In genomic region chr14:50232276-50232642, GRCh38 we compare ENCODE assay signal across 8 cellular contexts. TPM values are rescaled to one million over a fixed set of nuclear protein-coding genes. Genes with fewer than 3 reads are reported as not detected.
DNase-seq lines count a peak whose midpoint lies in the region; ATAC-seq and TF ChIP-seq lines count a peak whose summit lies in the region.

No MANE protein-coding gene starts in this region.

- peaks cover 32% of the 10 kb centered on the region for H3K4me1 Mint-ChIP-seq in activated B cell treated with CpG ODN at 0.5 μM for 24 hours

- no peak for ATAC-seq in activated B cell treated with CpG ODN at 0.5 μM for 24 hours (ENCODE audit: low read depth)
- ATAC-seq in left ventricle myocardium superior, result peak; percentile 6

- H3K27ac Mint-ChIP-seq in activated B cell treated with CpG ODN at 0.5 μM for 24 hours, result peak overlapping the region; percentile 76

- POLR2A ChIA-PET in activated B cell treated with CpG ODN at 0.5 μM for 24 hours (lab: Charles Lee), result interaction anchor here (0.6 to 2.3 kb wide), 9 partner anchors 36 to 598 kb away, joined by 3 to 17 read pairs (median 5); partner anchors contain the start of genes DMAC2L, KLHDC2, L2HGDH and NEMF

- intact Hi-C loops in activated B cell treated with CpG ODN at 0.5 μM for 24 hours (cut with micrococcal nuclease) (loop anchor here (5.0 to 10.0 kb wide), 3 partner anchors 257 to 610 kb away; partner anchors contain the start of genes KLHDC1, MGAT2 and RPL36AL), left ventricle myocardium superior (cut with micrococcal nuclease) (no loop called here)

- peaks cover 8% of the 10 kb centered on the region for H3K36me3 Mint-ChIP-seq in activated B cell treated with CpG ODN at 0.5 μM for 24 hours (ENCODE audit: low read depth)

- H3K9me3 Mint-ChIP-seq in activated B cell treated with CpG ODN at 0.5 μM for 24 hours, result peaks cover 2% of the 10 kb centered on the region

- no peak for TF ChIP-seq CTCF in HFF-Myc (IDR thresholded peaks at IDR 0.05; ENCODE audit: low read depth, low read length, missing control alignments)
- TF ChIP-seq CTCF in activated B cell treated with CpG ODN at 0.5 μM for 24 hours (IDR thresholded peaks at IDR 0.05), result no peak

- peak overlapping the region; percentile 82 for H3K4me3 Mint-ChIP-seq in activated B cell treated with CpG ODN at 0.5 μM for 24 hours

- peak overlapping the region; percentile 71 for H3K4me3 ChIP-seq in HFF-Myc (replicated peaks; ENCODE audit: low read depth, low read length)
- H3K4me3 ChIP-seq in skin epidermis, result peak overlapping the region; percentile 68 to 91 (median 84)

- CTCF ChIA-PET in activated B cell treated with CpG ODN at 0.5 μM for 24 hours (lab: Charles Lee), result no interaction called here

- no peaks in the 10 kb centered on the region for H3K27me3 Mint-ChIP-seq in activated B cell treated with CpG ODN at 0.5 μM for 24 hours

- peak overlapping the region in 19 of 21 experiments; percentile 86 to 98 (median 94) for H3K27ac ChIP-seq in skin epidermis

- DNase-seq in HFF-Myc (ENCODE audit: extremely low read depth, low read depth) (no peak), activated B cell treated with CpG ODN at 0.5 μM for 24 hours (no peak), left ventricle myocardium superior (no peak), 8988T (no peak), H4 (ENCODE audit: low spot score) (no peak), NCI-H187 (lab: John Stamatoyannopoulos, UW) (no peak)
- DNase-seq in activated CD4-positive, alpha-beta T cell treated with anti-CD3 and anti-CD28 coated beads, Interleukin-2, amount 50 U/mL, for 48 hours, result no peak

RNA-seq across cellular contexts. Expression of gene SOS2, which starts 0.9 kb away (rescaled TPM):
- total RNA-seq in activated B cell treated with CpG ODN at 0.5 μM for 24 hours, result 29.1 and 32.0 TPM in 2 replicates
- total RNA-seq in left ventricle myocardium superior, result 40.8 TPM
- 13.4 and 16.8 TPM in 2 replicates for total RNA-seq in H4 (2014; rRNA removed; shearing (Covaris generic))
